7 cellular contexts compared by ENCODE assay signal in genomic region chr5:133046560-133046959, GRCh38. TPM values are rescaled to one million over a fixed set of nuclear protein-coding genes. Genes with fewer than 3 reads are reported as not detected.
DNase-seq lines count a peak whose midpoint lies in the region; ATAC-seq and TF ChIP-seq lines count a peak whose summit lies in the region.
"Not testable (repeated sequence)": the region's sequence is repeated elsewhere in the genome, so short reads cannot be mapped to it uniquely, and the experiment has no call there.

No MANE protein-coding gene starts in this region.

- TF ChIP-seq EP300 in SK-N-SH (IDR thresholded peaks at IDR 0.05; ENCODE audit: borderline replicate concordance in 1 of 2, low read depth in 1 of 2, low read length in 1 of 2): not testable (repeated sequence)

- not testable (repeated sequence) for H3K36me3 ChIP-seq in BLaER1 treated with 17β-estradiol and CSF1 and Interleukin-3, amounts not matched to agents 10 nM and 100 nM; HEK293 (ENCODE audit: control insufficient read depth in 2 of 2, insufficient read depth in 1 of 2, low read length in 2 of 2); SK-N-SH (replicated peaks in 1 of 2; ENCODE audit: control insufficient read depth in 1 of 2, insufficient read depth in 2 of 2, low read length in 1 of 2); brain microvascular endothelial cell (replicated peaks); thoracic aorta

- WGBS in SK-N-SH (ENCODE audit: low lambda C conversion rate): 93% methylated on average over 8 of the region's 8 CpGs

- peaks cover 37% of the 10 kb centered on the region for H3F3A ChIP-seq in SK-N-SH (replicated peaks; ENCODE audit: insufficient read depth)

- H4K20me1 ChIP-seq in BLaER1 treated with 17β-estradiol and CSF1 and Interleukin-3, amounts not matched to agents 10 nM and 100 nM; SK-N-SH (ENCODE audit: insufficient read depth): not testable (repeated sequence)

- peaks cover 40 to 47% (median 43%) of the 10 kb centered on the region in 10 experiments for H3K4me1 ChIP-seq in BLaER1 treated with 17β-estradiol and CSF1 and Interleukin-3, amounts not matched to agents 10 nM and 100 nM
- peaks cover 20% of the 10 kb centered on the region for H3K4me1 ChIP-seq in HEK293 (ENCODE audit: control insufficient read depth, insufficient read depth, low read length)
- H3K4me1 ChIP-seq in SK-N-SH (ENCODE audit: control insufficient read depth in 1 of 2, insufficient read depth in 2 of 2, low read depth in 1 of 2, low read length in 1 of 2): peaks cover 11 to 18% of the 10 kb centered on the region in 2 experiments; a peak in 3 of 4 replicates
- peaks cover 24 to 72% of the 10 kb centered on the region in 2 donors for H3K4me1 ChIP-seq in thoracic aorta (ENCODE audit: control insufficient read depth in 1 of 2, low read depth in 2 of 2)

- not testable (repeated sequence) for H3K27me3 ChIP-seq in BLaER1 treated with 17β-estradiol and CSF1 and Interleukin-3, amounts not matched to agents 10 nM and 100 nM; SK-N-SH (ENCODE audit: insufficient read depth); brain microvascular endothelial cell (replicated peaks); thoracic aorta (replicated peaks; ENCODE audit: insufficient read depth)

- H3K27ac ChIP-seq in BLaER1 treated with 17β-estradiol and CSF1 and Interleukin-3, amounts not matched to agents 10 nM and 100 nM: peak overlapping the region in 9 of 11 experiments; percentile 53 to 71 (median 59); a peak in 16 of 22 replicates
- not testable (repeated sequence) for H3K27ac ChIP-seq in HEK293 (ENCODE audit: extremely low read depth, low read depth, low read length); SK-N-SH (ENCODE audit: low read depth in 2 of 2, low read length in 1 of 2)
- H3K27ac ChIP-seq in brain microvascular endothelial cell (peak overlapping the region; percentile 19), thoracic aorta (peak overlapping the region; percentile 97 to 99)

- H3K27me3 Mint-ChIP-seq in naive B cell: not testable (repeated sequence)

- H3K9me3 Mint-ChIP-seq in naive B cell: not testable (repeated sequence)

- not testable (repeated sequence) for H3K4me3 ChIP-seq in BLaER1 treated with 17β-estradiol and CSF1 and Interleukin-3, amounts not matched to agents 10 nM and 100 nM; HEK293 (ENCODE audit: low read depth, low read length); SK-N-SH (ENCODE audit: low read depth in 2 of 2, low read length in 1 of 2); brain microvascular endothelial cell (ENCODE audit: low read depth, low read length); fibroblast of mammary gland (ENCODE audit: control insufficient read depth, low read depth, low read length); thoracic aorta

- in situ Hi-C loops in brain microvascular endothelial cell (cut with HindIII; ENCODE audit: low pct_ligation_motif_present, low sequenced_read_pairs): not testable (repeated sequence)

- peak overlapping the region in 7 of 11 experiments; percentile 35 to 55 (median 37); a peak in 10 of 22 replicates for H3K9ac ChIP-seq in BLaER1 treated with 17β-estradiol and CSF1 and Interleukin-3, amounts not matched to agents 10 nM and 100 nM
- not testable (repeated sequence) for H3K9ac ChIP-seq in SK-N-SH

- TF ChIP-seq CTCF in HEK293 (tag by site-specific recombination; IDR thresholded peaks at IDR 0.05); SK-N-SH (IDR thresholded peaks at IDR 0.05); brain microvascular endothelial cell (IDR thresholded peaks at IDR 0.05; ENCODE audit: low read depth, low read length, missing control alignments); fibroblast of mammary gland (conservative IDR thresholded peaks at IDR 0.05; ENCODE audit: control insufficient read depth, insufficient read depth, low read depth, low read length); thoracic aorta (IDR thresholded peaks at IDR 0.05): not testable (repeated sequence)

- peaks cover 15% of the 10 kb centered on the region for H3K79me2 ChIP-seq in SK-N-SH (ENCODE audit: insufficient read depth)

- POLR2A ChIA-PET in HEK293 (lab: Yijun Ruan, JAX); SK-N-SH (lab: Yijun Ruan, JAX): not testable (repeated sequence)

- not testable (repeated sequence) for H3K36me3 Mint-ChIP-seq in naive B cell

- H2AFZ ChIP-seq in SK-N-SH (ENCODE audit: low read depth): 0 out of 2 replicates have a peak overlapping the region, but pooled peaks have one; percentile 42

- TF ChIP-seq RAD21 in SK-N-SH (IDR thresholded peaks at IDR 0.05; ENCODE audit: low read length): not testable (repeated sequence)

- H3K4me2 ChIP-seq in BLaER1 treated with 17β-estradiol and CSF1 and Interleukin-3, amounts not matched to agents 10 nM and 100 nM: peak overlapping the region; percentile 2 to 69 (median 55)
- H3K4me2 ChIP-seq in SK-N-SH: not testable (repeated sequence)

- CTCF ChIA-PET in HEK293 (lab: Yijun Ruan, JAX); SK-N-SH (lab: Yijun Ruan, JAX): not testable (repeated sequence)

- H3K27ac Mint-ChIP-seq in naive B cell: peak overlapping the region; percentile 31 to 86 (median 74)

- H3K4me1 Mint-ChIP-seq in naive B cell: peaks cover 42 to 53% (median 45%) of the 10 kb centered on the region in 3 donors

- ATAC-seq in naive B cell (ENCODE audit: low read depth in 2 of 2); thoracic aorta (ENCODE audit: insufficient number of reproducible peaks, low FRiP score, low read depth): not testable (repeated sequence)

- peak overlapping the region in 6 of 8 donors; percentile 57 to 82 (median 71) for H3K4me3 Mint-ChIP-seq in naive B cell

- DNase-seq in SK-N-SH; naive B cell; thoracic aorta (ENCODE audit: low spot score): not testable (repeated sequence)
- DNase-seq in brain microvascular endothelial cell (peak; percentile 80), fibroblast of mammary gland (ENCODE audit: low read depth) (peak; percentile 26)

- peaks cover 0 to 10% (median 4%) of the 10 kb centered on the region in 11 experiments; a peak in 8 of 22 replicates for H3K9me3 ChIP-seq in BLaER1 treated with 17β-estradiol and CSF1 and Interleukin-3, amounts not matched to agents 10 nM and 100 nM (replicated peaks in 1 of 11)
- not testable (repeated sequence) for H3K9me3 ChIP-seq in HEK293 (ENCODE audit: control insufficient read depth, insufficient read depth, low read depth, low read length); SK-N-SH; thoracic aorta

- not testable (repeated sequence) for H3K9me2 ChIP-seq in SK-N-SH

TF ChIP-seq in HEK293, 187 proteins besides CTCF, POLR2A, EP300 and RAD21:
- 0 out of 2 replicates have a peak, but pooled peaks have one; percentile 57 for TF ChIP-seq ZNF239 (tag by site-specific recombination; IDR thresholded peaks at IDR 0.05)

RNA-seq across cellular contexts. Expression of gene HSPA4, which starts 5.3 kb away (rescaled TPM):
- 18.8 and 20.2 TPM in 2 replicates for polyA plus RNA-seq in SK-N-SH (2012; rRNA removed)
- 29.1 and 50.4 TPM in 2 replicates for polyA plus RNA-seq in SK-N-SH (2012; cell fraction: cytosol; rRNA removed)
- polyA plus RNA-seq in SK-N-SH (2012; cell fraction: nucleus; rRNA removed): 14.9 and 29.0 TPM in 2 replicates
- polyA plus RNA-seq in naive B cell (ENCODE audit: low read depth in 6 of 6): 100 to 1,000 TPM in 2 of 6 donors, 10 to 100 TPM in 4; 92.4 to 113 (median 96.2) TPM
- total RNA-seq in thoracic aorta: 10 to 100 TPM; 55.3 to 59.0 TPM

RNA-seq across cellular contexts. Expression of gene ZCCHC10, which starts 20.2 kb away (rescaled TPM):
- polyA plus RNA-seq in SK-N-SH (2012; rRNA removed): 26.3 and 28.4 TPM in 2 replicates
- polyA plus RNA-seq in SK-N-SH (2012; cell fraction: cytosol; rRNA removed): 25.5 and 32.7 TPM in 2 replicates
- polyA plus RNA-seq in SK-N-SH (2012; cell fraction: nucleus; rRNA removed): 10.6 and 12.8 TPM in 2 replicates
- polyA plus RNA-seq in naive B cell (ENCODE audit: low read depth in 6 of 6): 100 to 1,000 TPM in 5 of 6 donors, 10 to 100 TPM in 1; 87.0 to 209 (median 123) TPM
- total RNA-seq in thoracic aorta: 10 to 100 TPM; 16.8 to 40.0 TPM
